ENCODE assay signal across 13 cellular contexts in the genomic region with DNA sequence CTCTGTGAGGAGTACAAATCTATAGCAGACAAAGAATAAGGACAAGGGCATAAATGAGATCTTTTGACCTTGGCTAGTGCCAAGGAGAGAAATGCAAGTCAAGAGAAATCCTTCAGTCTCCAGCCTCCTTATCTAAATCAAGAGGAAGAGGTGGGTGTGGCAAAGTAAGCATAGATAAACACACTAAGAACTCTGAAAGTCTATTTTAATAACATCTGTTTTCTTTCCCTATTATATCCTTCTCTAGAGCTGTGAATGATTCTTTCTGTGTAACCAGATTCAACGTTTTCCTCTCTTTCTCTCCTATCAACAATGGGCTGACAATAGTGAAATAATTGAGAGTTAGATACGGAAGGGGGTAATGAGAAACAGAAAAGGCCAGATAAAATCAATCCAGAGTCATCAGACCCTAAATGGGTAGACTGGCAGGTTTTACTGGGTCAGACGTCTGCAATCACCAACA.
A peak's percentile ranks its signal among the peaks of the same experiment; 100 is the strongest.
DNase-seq lines count a peak whose midpoint lies in the region; ATAC-seq and TF ChIP-seq lines count a peak whose summit lies in the region.
"Had no signal": no experiment of that assay in that cellular context is flagged by ENCODE, and none has a peak within 500 bp of the region (broad histone marks: within the 10 kb centered on the region; RNA-seq: fewer than 3 reads in every experiment).

No MANE protein-coding gene starts in this region.

- no peaks in the 10 kb centered on the region for H3K27me3 ChIP-seq in psoas muscle (ENCODE audit: insufficient read depth in 3 of 3, low read length in 2 of 3)

- ATAC-seq in Right ventricle myocardium superior (ENCODE audit: poor library complexity), result peak; percentile 5
- peak; percentile 85 for ATAC-seq in left colon
- ATAC-seq in psoas muscle, result no peak
- ATAC-seq: A549 had no signal

- no peaks in the 10 kb centered on the region for H3K9me3 ChIP-seq in psoas muscle
- H3K9me3 ChIP-seq: A549 had no signal

- TF ChIP-seq CTCF in psoas muscle (IDR thresholded peaks at IDR 0.05), result no peak

- intact Hi-C loops in Right ventricle myocardium superior (cut with DNase I) (no loop called here), cardiac septum (cut with DNase I) (loop anchor here (5.0 kb wide), 1 partner anchor 137 kb away; no protein-coding TSS in a partner anchor), left colon (cut with DNase I, micrococcal nuclease) (no loop called here), psoas muscle (cut with DNase I) (loop anchor here (5.0 to 10.0 kb wide), 4 partner anchors 42 to 118 kb away; a partner anchor contains a TSS)

- H3K4me1 ChIP-seq in psoas muscle, result peaks cover 95% of the 10 kb centered on the region

- DNase-seq in Right ventricle myocardium superior, result no peak
- DNase-seq in cardiac septum (ENCODE audit: low spot score), result no peak
- no peak for DNase-seq in left colon
- DNase-seq in psoas muscle, result no peak
- DNase-seq in NCI-H2081 (lab: John Stamatoyannopoulos, UW), result no peak
- no peak for DNase-seq in NOMO-1 treated with dmso at 0.1 percent for 144 hours (lab: John Stamatoyannopoulos, UW; ENCODE audit: unreplicated experiment)
- no peak for DNase-seq in MV-4-11 (lab: John Stamatoyannopoulos, UW)
- DNase-seq in NK-92 (lab: John Stamatoyannopoulos, UW; ENCODE audit: unreplicated experiment), result no peak
- DNase-seq: activated CD4-positive, alpha-beta T cell treated with anti-CD3 and anti-CD28 coated beads for 1 hour; HFFc6; NCI-H510A; stimulated activated CD8-positive, alpha-beta memory T cell treated with anti-CD3 and anti-CD28 coated beads, Interleukin-4, amount 100 ng/mL, for 48 hours had no signal

- peak overlapping the region; percentile 88 for H3K27ac ChIP-seq in psoas muscle
- H3K27ac ChIP-seq: A549 had no signal

- 6 to 19% (median 8%) methylated on average over 3 of the region's 3 CpGs for WGBS in psoas muscle, 3 donors

- H3K4me3 ChIP-seq in psoas muscle, result peak overlapping the region; percentile 17
- H3K4me3 ChIP-seq: A549 had no signal

- H3K36me3 ChIP-seq in psoas muscle (ENCODE audit: insufficient read depth in 1 of 2, low read depth in 1 of 2), result no peaks in the 10 kb centered on the region

Comparison
In these comparisons a context has a peak if more than half of its experiments do, and no peak if none do; other contexts are left out.
1. intact Hi-C loops: an anchor here in cardiac septum (5.0 kb wide) and psoas muscle (5.0 to 10.0 kb wide); none called in Right ventricle myocardium superior and left colon.
2. ATAC-seq: peak in Right ventricle myocardium superior (single experiment) and left colon (single experiment); none in psoas muscle (0 of 4).